Comparison of ENCODE assay signal across 32 cellular contexts in the genomic region with DNA sequence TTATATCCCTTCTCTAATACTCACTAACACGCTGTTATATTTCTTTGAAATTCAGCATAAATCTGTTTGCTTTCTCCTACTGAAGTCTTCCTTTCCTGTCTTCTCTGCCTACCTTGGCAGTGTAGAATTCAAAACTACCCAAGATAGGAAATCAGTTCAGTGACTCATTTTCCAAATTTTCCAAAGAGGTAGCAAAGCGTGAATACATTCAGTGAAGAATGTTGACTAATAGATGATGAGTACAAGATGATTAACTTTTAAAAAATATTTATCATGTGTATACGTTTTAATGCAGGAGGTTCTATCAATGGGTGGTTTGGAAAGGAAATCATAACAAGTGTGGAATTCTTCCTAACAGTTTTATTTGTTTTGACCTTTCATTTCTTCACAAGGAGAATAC.
A peak's percentile ranks its signal among the peaks of the same experiment; 100 is the strongest.
DNase-seq lines count a peak whose midpoint lies in the region; ATAC-seq and TF ChIP-seq lines count a peak whose summit lies in the region.
"Had no signal": no experiment of that assay in that cellular context is flagged by ENCODE, and none has a peak within 500 bp of the region (broad histone marks: within the 10 kb centered on the region; RNA-seq: fewer than 3 reads in every experiment).

No MANE protein-coding gene starts in this region.

- CTCF ChIA-PET in IMR-90 (lab: Yijun Ruan, JAX) (interaction anchor here (1.3 kb wide), 1 partner anchor 17 kb away, joined by 3 read pairs; no protein-coding TSS in a partner anchor), mammary epithelial cell (lab: Charles Lee; ENCODE audit: low non-redundant PET) (no interaction called here)

- H2BK20ac ChIP-seq in IMR-90 (ENCODE audit: low read depth, low read length) = no peak overlapping the region

- POLR2A ChIA-PET in IMR-90 (lab: Charles Lee; ENCODE audit: unreplicated experiment) = no interaction called here

- H3K4me2 ChIP-seq in IMR-90 (ENCODE audit: low read depth, low read length) = no peak overlapping the region
- peak overlapping the region; percentile 59 for H3K4me2 ChIP-seq in mammary epithelial cell (ENCODE audit: insufficient read depth, low read depth, low read length)

- no peaks in the 10 kb centered on the region for H4K20me1 ChIP-seq in IMR-90 (ENCODE audit: insufficient read depth, low read length)
- no peaks in the 10 kb centered on the region for H4K20me1 ChIP-seq in mammary epithelial cell (ENCODE audit: insufficient read depth, low read length)

- no peak overlapping the region for H3K4ac ChIP-seq in IMR-90 (ENCODE audit: low read depth, low read length)

- no peak overlapping the region for H4K5ac ChIP-seq in IMR-90 (ENCODE audit: low read depth, low read length)

- in situ Hi-C loops in IMR-90 (cut with MboI; ENCODE audit: low sequenced_read_pairs) = no loop called here
- in situ Hi-C loops in mammary epithelial cell (cut with MboI; ENCODE audit: low sequenced_read_pairs in 2 of 2) = no loop called here

- no peak overlapping the region for H2BK15ac ChIP-seq in IMR-90 (ENCODE audit: low read depth, low read length)

- H2AK5ac ChIP-seq in IMR-90 (ENCODE audit: low read depth, low read length) = no peak overlapping the region

- no peak for TF ChIP-seq RAD21 in IMR-90 (IDR thresholded peaks at IDR 0.05; ENCODE audit: low read length)

- H3K9me3 ChIP-seq in IMR-90 (ENCODE audit: control insufficient read depth, insufficient read depth, low read length) (no peaks in the 10 kb centered on the region), mammary epithelial cell (replicated peaks; ENCODE audit: insufficient read depth, low read length) (no peaks in the 10 kb centered on the region)
- H3K9me3 ChIP-seq: gastroesophageal sphincter, HAP-1, left ventricle myocardium inferior, prostate gland, sigmoid colon, SJCRH30, suprapubic skin, upper lobe of right lung had no signal

- H2BK5ac ChIP-seq in IMR-90 (ENCODE audit: low read depth, low read length, poor library complexity, severe bottlenecking) = no peak overlapping the region

- intact Hi-C loops in IMR-90 (cut with micrococcal nuclease) (no loop called here), mammary epithelial cell (cut with micrococcal nuclease) (no loop called here)

- dilution Hi-C loops in IMR-90 (cut with HindIII; ENCODE audit: low sequenced_read_pairs, unreplicated experiment) = no loop called here
- dilution Hi-C loops in mammary epithelial cell (cut with HindIII; ENCODE audit: low sequenced_read_pairs) = no loop called here

- H3K23ac ChIP-seq in IMR-90 (ENCODE audit: low read depth, low read length) = no peak overlapping the region

- H3K56ac ChIP-seq in IMR-90 (ENCODE audit: extremely low read depth, insufficient read depth, low read length) = no peak overlapping the region

- H3K4me3 ChIP-seq in IMR-90 (ENCODE audit: insufficient read depth, low read depth, low read length) = no peak overlapping the region
- no peak overlapping the region for H3K4me3 ChIP-seq in mammary epithelial cell (replicated peaks in 1 of 3; ENCODE audit: insufficient read depth in 1 of 3, low read depth in 2 of 3, low read length in 3 of 3)
- H3K4me3 ChIP-seq: cardiac muscle cell, coronary artery, gastroesophageal sphincter, HAP-1, left ventricle myocardium inferior, prostate gland, sigmoid colon, SJCRH30, suprapubic skin, upper lobe of right lung had no signal

- DNase-seq in ELR (ENCODE audit: low read depth) = peak; percentile 88
- DNase-seq in IMR-90 = peak; percentile 22
- peak; percentile 42 for DNase-seq in mammary epithelial cell
- DNase-seq in renal cortical epithelial cell (ENCODE audit: low read depth) = peak; percentile 42
- no peak for DNase-seq in NCI-H82 (lab: John Stamatoyannopoulos, UW)
- DNase-seq: activated CD4-positive, alpha-beta memory T cell treated with anti-CD3 and anti-CD28 coated beads for 36 hours; activated CD8-positive, alpha-beta memory T cell treated with anti-CD3 and anti-CD28 coated beads, Interleukin-2, amount 50 U/mL, for 4 hours; activated naive CD4-positive, alpha-beta T cell treated with anti-CD3 and anti-CD28 coated beads, Interleukin-2, amount 50 U/mL, for 16 hours; amygdala; effector memory CD4-positive, alpha-beta T cell; hippocampal formation; Kasumi-1; left ventricle myocardium inferior; NCI-H146; NCI-H2107; NCI-H446 treated with DMSO at 0.1 percent for 48 hours; sigmoid colon; SJCRH30; stimulated activated CD4-positive, alpha-beta T cell treated with anti-CD3 and anti-CD28 coated beads, Interleukin-15, amount 100 ng/mL, for 24 hours; stimulated activated naive B cell treated with anti-CD40 and anti-IgM and Interleukin-4, amounts not matched to agents 10 μg/mL and 1 μg/mL and 100 μg/mL, for 72 hours; upper lobe of right lung had no signal

- H2BK120ac ChIP-seq in IMR-90 (ENCODE audit: low read depth, low read length) = no peak overlapping the region

- H3K36me3 ChIP-seq in IMR-90 (ENCODE audit: control insufficient read depth, insufficient read depth, low read length) (no peaks in the 10 kb centered on the region), mammary epithelial cell (ENCODE audit: insufficient read depth, low read length) (no peaks in the 10 kb centered on the region)
- H3K36me3 ChIP-seq: cardiac muscle cell, gastroesophageal sphincter, HAP-1, left ventricle myocardium inferior, prostate gland, sigmoid colon, SJCRH30, suprapubic skin, upper lobe of right lung had no signal

- H4K91ac ChIP-seq in IMR-90 (ENCODE audit: insufficient read depth, low read depth, low read length) = no peak overlapping the region

- no peak for TF ChIP-seq POLR2A in IMR-90 (IDR thresholded peaks at IDR 0.05; ENCODE audit: low read depth, low read length)

- H3K4me1 ChIP-seq in IMR-90 (ENCODE audit: control insufficient read depth, insufficient read depth, low read length) (no peaks in the 10 kb centered on the region), mammary epithelial cell (ENCODE audit: insufficient read depth, low read length) (no peaks in the 10 kb centered on the region)
- H3K4me1 ChIP-seq: gastroesophageal sphincter, HAP-1, left ventricle myocardium inferior, prostate gland, sigmoid colon, SJCRH30, upper lobe of right lung had no signal

- BruUV-seq in IMR-90 (replicated peaks; lab: Mats Ljungman, UMichigan) (no TSS peak), mammary epithelial cell (replicated peaks; lab: Mats Ljungman, UMichigan) (no TSS peak)

- no peak for TF ChIP-seq CTCF in IMR-90 (conservative IDR thresholded peaks at IDR 0.05; ENCODE audit: low read depth, low read length)
- TF ChIP-seq CTCF in mammary epithelial cell (conservative IDR thresholded peaks at IDR 0.05 in 1 of 2, IDR thresholded peaks at IDR 0.05 in 1 of 2; ENCODE audit: extremely low read depth in 1 of 2, insufficient read depth in 1 of 2, low read depth in 1 of 2, low read length in 2 of 2) = no peak

- H3K14ac ChIP-seq in IMR-90 (replicated peaks; ENCODE audit: low read depth, low read length) = no peak overlapping the region

- no peak for ATAC-seq in IMR-90 (ENCODE audit: low read depth)
- ATAC-seq in GM19395 (IDR thresholded peaks at IDR 0.05; ENCODE audit: unreplicated experiment) = no peak
- ATAC-seq in GM19463 (IDR thresholded peaks at IDR 0.05; ENCODE audit: unreplicated experiment) = no peak
- ATAC-seq: activated CD4-positive, CD25-positive, alpha-beta regulatory T cell treated with anti-CD3 and anti-CD28 coated beads, Interleukin-2, amount 50 U/mL, for 24 hours; activated T-helper 17 cell treated with anti-CD3 and anti-CD28 coated beads, Interleukin-2, amount 50 U/mL, for 72 hours; esophagus mucosa; gastroesophageal sphincter; stimulated activated naive B cell treated with anti-CD40 and anti-IgM and Interleukin-4, amounts not matched to agents 10 μg/mL and 1 μg/mL and 100 μg/mL, for 72 hours; upper lobe of right lung had no signal

- 100% methylated on average over 1 of the region's 3 CpGs; no CpG with 5 or more reads in 1 of the 2 experiments for WGBS in IMR-90 (ENCODE audit: extremely low coverage in 2 of 2, insufficient read length in 1 of 2), 2 experiments
- WGBS in mammary epithelial cell (ENCODE audit: low coverage, missing lambda C conversion rate) = 10% methylated on average over 3 of the region's 3 CpGs

- no peak overlapping the region for H2AK9ac ChIP-seq in IMR-90 (replicated peaks; ENCODE audit: low read depth, low read length, poor library complexity)

- no peak overlapping the region for H3K18ac ChIP-seq in IMR-90 (ENCODE audit: low read depth, low read length)

- no peaks in the 10 kb centered on the region for H3K9me1 ChIP-seq in IMR-90 (ENCODE audit: insufficient read depth, low read length)

- no peaks in the 10 kb centered on the region for H3K79me2 ChIP-seq in mammary epithelial cell (ENCODE audit: insufficient read depth, low read length)

- H3K27me3 ChIP-seq in IMR-90 (ENCODE audit: control insufficient read depth, insufficient read depth, low read length) (no peaks in the 10 kb centered on the region), mammary epithelial cell (ENCODE audit: insufficient read depth, low read length) (no peaks in the 10 kb centered on the region)
- H3K27me3 ChIP-seq: cardiac muscle cell, gastroesophageal sphincter, sigmoid colon, suprapubic skin, upper lobe of right lung had no signal

- H3K9ac ChIP-seq in IMR-90 (ENCODE audit: low read depth, low read length) (no peak overlapping the region), mammary epithelial cell (ENCODE audit: insufficient read depth, low read length) (no peak overlapping the region)

- H3K79me1 ChIP-seq in IMR-90 (ENCODE audit: low read depth in 1 of 2, low read length in 2 of 2) = no peaks in the 10 kb centered on the region

- no peak overlapping the region for H4K8ac ChIP-seq in IMR-90 (ENCODE audit: low read depth in 2 of 2, low read length in 2 of 2)

- H2AFZ ChIP-seq in IMR-90 (replicated peaks; ENCODE audit: low read length, poor library complexity) = no peak overlapping the region
- H2AFZ ChIP-seq in mammary epithelial cell (ENCODE audit: low read depth, low read length) = no peak overlapping the region

- H3K27ac ChIP-seq in IMR-90 (ENCODE audit: insufficient read depth, low read length) (no peak overlapping the region), mammary epithelial cell (ENCODE audit: insufficient read depth, low read depth, low read length) (no peak overlapping the region)
- H3K27ac ChIP-seq: cardiac muscle cell, coronary artery, gastroesophageal sphincter, left ventricle myocardium inferior, prostate gland, sigmoid colon, SJCRH30, suprapubic skin, upper lobe of right lung had no signal

TF ChIP-seq in IMR-90, 13 proteins besides CTCF, POLR2A, EP300 and RAD21 (continues in another document):
- TF ChIP-seq, protein P1, sequence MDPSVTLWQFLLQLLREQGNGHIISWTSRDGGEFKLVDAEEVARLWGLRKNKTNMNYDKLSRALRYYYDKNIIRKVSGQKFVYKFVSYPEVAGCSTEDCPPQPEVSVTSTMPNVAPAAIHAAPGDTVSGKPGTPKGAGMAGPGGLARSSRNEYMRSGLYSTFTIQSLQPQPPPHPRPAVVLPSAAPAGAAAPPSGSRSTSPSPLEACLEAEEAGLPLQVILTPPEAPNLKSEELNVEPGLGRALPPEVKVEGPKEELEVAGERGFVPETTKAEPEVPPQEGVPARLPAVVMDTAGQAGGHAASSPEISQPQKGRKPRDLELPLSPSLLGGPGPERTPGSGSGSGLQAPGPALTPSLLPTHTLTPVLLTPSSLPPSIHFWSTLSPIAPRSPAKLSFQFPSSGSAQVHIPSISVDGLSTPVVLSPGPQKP (IDR thresholded peaks at IDR 0.05; ENCODE audit: borderline replicate concordance, low read depth, low read length) = no peak
- TF ChIP-seq NFE2L2 (IDR thresholded peaks at IDR 0.05; ENCODE audit: low read depth, low read length) (no peak), FOS (IDR thresholded peaks at IDR 0.05; ENCODE audit: low read depth, low read length) (no peak)
